Comparison of ENCODE assay signal across 2 cellular contexts in genomic region chr6:116925088-116925794, GRCh38.
TF ChIP-seq lines count a peak whose summit lies in the region.

No MANE protein-coding gene starts in this region.

TF ChIP-seq in endothelial cell of umbilical vein, 7 proteins besides CTCF, POLR2A, EP300 and RAD21 (continued from another document):
- TF ChIP-seq JUN (IDR thresholded peaks at IDR 0.05; ENCODE audit: borderline replicate concordance, insufficient read depth, insufficient read length, low read depth) (no peak), MYC (IDR thresholded peaks at IDR 0.05; ENCODE audit: low read depth, low read length) (no peak), POLR2AphosphoS5 (IDR thresholded peaks at IDR 0.05; ENCODE audit: insufficient read depth, low read depth, low read length) (no peak), FOS (IDR thresholded peaks at IDR 0.05; ENCODE audit: borderline replicate concordance, insufficient read depth, low read length) (no peak), EZH2 (IDR thresholded peaks at IDR 0.05; ENCODE audit: borderline replicate concordance, low read depth, low read length, severe bottlenecking) (no peak)

TF ChIP-seq in HepG2, 621 proteins besides CTCF, POLR2A, EP300 and RAD21 (continued from another document):
- no peak for TF ChIP-seq ATF7 (IDR thresholded peaks at IDR 0.05)
- no peak for TF ChIP-seq ATF7 (CRISPR knock-in tag; IDR thresholded peaks at IDR 0.05)
- TF ChIP-seq ZFAT (CRISPR knock-in tag; conservative IDR thresholded peaks at IDR 0.05): no peak
- TF ChIP-seq FOSL2 (CRISPR knock-in tag; IDR thresholded peaks at IDR 0.05): no peak
- TF ChIP-seq E2F1 (CRISPR knock-in tag; IDR thresholded peaks at IDR 0.05): no peak
- no peak for TF ChIP-seq ZNF704 (CRISPR knock-in tag; IDR thresholded peaks at IDR 0.05; ENCODE audit: borderline replicate concordance)
- TF ChIP-seq ZBTB21 (CRISPR knock-in tag; IDR thresholded peaks at IDR 0.05): no peak
- TF ChIP-seq ZNF335 (CRISPR knock-in tag; IDR thresholded peaks at IDR 0.05): no peak
- TF ChIP-seq E2F5 (CRISPR knock-in tag; conservative IDR thresholded peaks at IDR 0.05): no peak
- TF ChIP-seq ZNF816 (CRISPR knock-in tag; IDR thresholded peaks at IDR 0.05; ENCODE audit: borderline replicate concordance): no peak
- TF ChIP-seq ZSCAN25 (CRISPR knock-in tag; IDR thresholded peaks at IDR 0.05): no peak
- no peak for TF ChIP-seq ZNF629 (CRISPR knock-in tag; conservative IDR thresholded peaks at IDR 0.05)
